1 cellular context compared by ENCODE assay signal in genomic region chr1:6588128-6588892, GRCh38.
TF ChIP-seq lines count a peak whose summit lies in the region.

No MANE protein-coding gene starts in this region.

TF ChIP-seq in endothelial cell of umbilical vein, 7 proteins besides CTCF, POLR2A, EP300 and RAD21:
- no peak for TF ChIP-seq JUN (IDR thresholded peaks at IDR 0.05; ENCODE audit: borderline replicate concordance, insufficient read depth, insufficient read length, low read depth)
- TF ChIP-seq POLR2AphosphoS5 (IDR thresholded peaks at IDR 0.05; ENCODE audit: insufficient read depth, low read depth, low read length): peak; percentile 6
